In genomic region chr9:116039893-116040292, GRCh38 we compare ENCODE assay signal across 25 cellular contexts.
A peak's percentile ranks its signal among the peaks of the same experiment; 100 is the strongest.
DNase-seq lines count a peak whose midpoint lies in the region; ATAC-seq, FAIRE-seq and TF ChIP-seq lines count a peak whose summit lies in the region.
"Had no signal": no experiment of that assay in that cellular context is flagged by ENCODE, and none has a peak within 500 bp of the region (broad histone marks: within the 10 kb centered on the region; RNA-seq: fewer than 3 reads in every experiment).

No MANE protein-coding gene starts in this region.

- no peak overlapping the region for H3K9ac ChIP-seq in mammary epithelial cell (ENCODE audit: insufficient read depth, low read length)
- H3K9ac ChIP-seq in keratinocyte (ENCODE audit: control insufficient read depth, extremely low read depth, insufficient read depth, low read length) = no peak overlapping the region
- H3K9ac ChIP-seq: BLaER1 treated with 17β-estradiol and CSF1 and Interleukin-3, amounts not matched to agents 10 nM and 100 nM; GM23248 had no signal

- CTCF ChIA-PET in mammary epithelial cell (lab: Charles Lee; ENCODE audit: low non-redundant PET) (no interaction called here), MCF 10A (lab: Yijun Ruan, JAX) (no interaction called here)

- H3K27me3 Mint-ChIP-seq in MCF 10A (ENCODE audit: insufficient read depth, unreplicated experiment) = no peaks in the 10 kb centered on the region
- H3K27me3 Mint-ChIP-seq: CD4-positive, alpha-beta T cell had no signal

- no peak overlapping the region for H2AFZ ChIP-seq in mammary epithelial cell (ENCODE audit: low read depth, low read length)
- no peak overlapping the region for H2AFZ ChIP-seq in keratinocyte (ENCODE audit: control insufficient read depth, low read length)
- H2AFZ ChIP-seq: GM23248 had no signal

- peaks cover 11% of the 10 kb centered on the region for H3K36me3 Mint-ChIP-seq in MCF 10A (ENCODE audit: insufficient read depth, unreplicated experiment)
- H3K36me3 Mint-ChIP-seq: CD14-positive monocyte; CD8-positive, alpha-beta memory T cell had no signal

- FAIRE-seq in keratinocyte (lab: Jason Lieb, UNC) = peak; percentile 41
- FAIRE-seq: A549, D721Med, G401.6, GM12892, GM19239, H1 had no signal

- in situ Hi-C loops in mammary epithelial cell (cut with MboI; ENCODE audit: low sequenced_read_pairs in 2 of 2) = no loop called here

- ATAC-seq in GM18858 (IDR thresholded peaks at IDR 0.05; ENCODE audit: unreplicated experiment) = no peak
- ATAC-seq in HG03159 (IDR thresholded peaks at IDR 0.05; ENCODE audit: unreplicated experiment) = no peak
- ATAC-seq in HG02884 (IDR thresholded peaks at IDR 0.05; ENCODE audit: unreplicated experiment) = no peak
- ATAC-seq: A549 had no signal

- H3K9me1 ChIP-seq in keratinocyte (ENCODE audit: control insufficient read depth, extremely low read depth, insufficient read depth, low read length) = no peaks in the 10 kb centered on the region

- intact Hi-C loops in mammary epithelial cell (cut with micrococcal nuclease) (loop anchor here (5.0 kb wide), 1 partner anchor 62 kb away; no protein-coding TSS in a partner anchor), MCF 10A (cut with micrococcal nuclease) (no loop called here)

- peak overlapping the region; percentile 60 for H3K4me2 ChIP-seq in mammary epithelial cell (ENCODE audit: insufficient read depth, low read depth, low read length)
- H3K4me2 ChIP-seq in keratinocyte (ENCODE audit: control insufficient read depth, extremely low read depth, insufficient read depth, low read depth, low read length) = no peak overlapping the region
- H3K4me2 ChIP-seq: A549; BLaER1 treated with 17β-estradiol and CSF1 and Interleukin-3, amounts not matched to agents 10 nM and 100 nM had no signal

- H4K20me1 ChIP-seq in mammary epithelial cell (ENCODE audit: insufficient read depth, low read length) (no peaks in the 10 kb centered on the region), keratinocyte (ENCODE audit: control insufficient read depth, extremely low read depth, insufficient read depth, low read length) (no peaks in the 10 kb centered on the region)
- H4K20me1 ChIP-seq: BLaER1 treated with 17β-estradiol and CSF1 and Interleukin-3, amounts not matched to agents 10 nM and 100 nM had no signal

- no peaks in the 10 kb centered on the region for H3K4me1 Mint-ChIP-seq in MCF 10A (ENCODE audit: insufficient read depth, unreplicated experiment)
- H3K4me1 Mint-ChIP-seq: CD14-positive monocyte; CD8-positive, alpha-beta memory T cell had no signal

- H3K27ac ChIP-seq in mammary epithelial cell (ENCODE audit: insufficient read depth, low read depth, low read length) (peak overlapping the region; percentile 75), keratinocyte (ENCODE audit: control insufficient read depth, insufficient read depth, low read length) (no peak overlapping the region)
- H3K27ac ChIP-seq: BLaER1 treated with 17β-estradiol and CSF1 and Interleukin-3, amounts not matched to agents 10 nM and 100 nM; GM23248 had no signal

- H3K79me2 ChIP-seq in mammary epithelial cell (ENCODE audit: insufficient read depth, low read length) (no peaks in the 10 kb centered on the region), keratinocyte (ENCODE audit: control insufficient read depth, insufficient read depth, low read length) (no peaks in the 10 kb centered on the region)

- H3K36me3 ChIP-seq in mammary epithelial cell (ENCODE audit: insufficient read depth, low read length) (no peaks in the 10 kb centered on the region), keratinocyte (ENCODE audit: control insufficient read depth in 2 of 2, extremely low read depth in 1 of 2, insufficient read depth in 2 of 2, low read length in 2 of 2) (no peaks in the 10 kb centered on the region)
- H3K36me3 ChIP-seq: BE2C; BLaER1 treated with 17β-estradiol and CSF1 and Interleukin-3, amounts not matched to agents 10 nM and 100 nM had no signal

- H3K4me3 ChIP-seq in mammary epithelial cell (replicated peaks in 1 of 3; ENCODE audit: insufficient read depth in 1 of 3, low read depth in 2 of 3, low read length in 3 of 3) = no peak overlapping the region
- no peak overlapping the region for H3K4me3 ChIP-seq in epithelial cell of esophagus (ENCODE audit: low read length)
- no peak overlapping the region for H3K4me3 ChIP-seq in keratinocyte (ENCODE audit: control insufficient read depth in 2 of 3, extremely low read depth in 1 of 3, insufficient read depth in 2 of 3, low read depth in 1 of 3, low read length in 3 of 3)
- H3K4me3 ChIP-seq: A549; BLaER1 treated with 17β-estradiol and CSF1 and Interleukin-3, amounts not matched to agents 10 nM and 100 nM; GM23248 had no signal

- no peaks in the 10 kb centered on the region for H3K27me3 ChIP-seq in mammary epithelial cell (ENCODE audit: insufficient read depth, low read length)
- no peaks in the 10 kb centered on the region for H3K27me3 ChIP-seq in keratinocyte (ENCODE audit: control insufficient read depth, extremely low read depth, insufficient read depth, low read length)
- H3K27me3 ChIP-seq: BE2C; BLaER1 treated with 17β-estradiol and CSF1 and Interleukin-3, amounts not matched to agents 10 nM and 100 nM had no signal

- DNase-seq in mammary epithelial cell (peak; percentile 11), MCF 10A (ENCODE audit: unreplicated experiment) (no peak), epithelial cell of esophagus (ENCODE audit: low read depth) (peak; percentile 15), keratinocyte (ENCODE audit: low read depth, low spot score) (no peak)
- DNase-seq: 8988T; ACHN; AML-193; BE2C; CD4-positive, alpha-beta T cell; CD8-positive, alpha-beta memory T cell; DND-41; GM23248; H7; HCEC 1CT had no signal

- dilution Hi-C loops in mammary epithelial cell (cut with HindIII; ENCODE audit: low sequenced_read_pairs) (no loop called here), keratinocyte (cut with MboI; ENCODE audit: extremely low pct_ligation_motif_present, low sequenced_read_pairs) (no loop called here)

- H3K9me3 ChIP-seq in mammary epithelial cell (replicated peaks; ENCODE audit: insufficient read depth, low read length) = no peaks in the 10 kb centered on the region
- H3K9me3 ChIP-seq in keratinocyte (ENCODE audit: control insufficient read depth, low read depth, low read length) = no peaks in the 10 kb centered on the region
- H3K9me3 ChIP-seq: BE2C; BLaER1 treated with 17β-estradiol and CSF1 and Interleukin-3, amounts not matched to agents 10 nM and 100 nM had no signal

- H3K27ac Mint-ChIP-seq in MCF 10A (ENCODE audit: low read depth, unreplicated experiment) = no peak overlapping the region
- H3K27ac Mint-ChIP-seq: CD14-positive monocyte; CD4-positive, alpha-beta T cell; CD8-positive, alpha-beta memory T cell had no signal

- H3K9me3 Mint-ChIP-seq in MCF 10A (ENCODE audit: unreplicated experiment) = no peaks in the 10 kb centered on the region

- BruUV-seq in mammary epithelial cell (replicated peaks; lab: Mats Ljungman, UMichigan) (no TSS peak), MCF 10A (replicated peaks; lab: Mats Ljungman, UMichigan) (no TSS peak)

- H3K4me3 Mint-ChIP-seq in MCF 10A (ENCODE audit: unreplicated experiment) = no peak overlapping the region
- H3K4me3 Mint-ChIP-seq: CD14-positive monocyte; CD4-positive, alpha-beta T cell; CD8-positive, alpha-beta memory T cell had no signal

- POLR2A ChIA-PET in MCF 10A (lab: Yijun Ruan, JAX) = no interaction called here

- no peak for TF ChIP-seq CTCF in mammary epithelial cell (conservative IDR thresholded peaks at IDR 0.05 in 1 of 2, IDR thresholded peaks at IDR 0.05 in 1 of 2; ENCODE audit: extremely low read depth in 1 of 2, insufficient read depth in 1 of 2, low read depth in 1 of 2, low read length in 2 of 2)
- no peak for TF ChIP-seq CTCF in MCF 10A (IDR thresholded peaks at IDR 0.05; ENCODE audit: unreplicated experiment)
- TF ChIP-seq CTCF in epithelial cell of esophagus (IDR thresholded peaks at IDR 0.05; ENCODE audit: insufficient read depth, low read depth, low read length, missing control alignments) = no peak
- TF ChIP-seq CTCF in keratinocyte (optimal IDR thresholded peaks at IDR 0.05 in 1 of 3, IDR thresholded peaks at IDR 0.05 in 1 of 3, conservative IDR thresholded peaks at IDR 0.05 in 1 of 3; ENCODE audit: extremely low read depth in 1 of 3, insufficient read depth in 2 of 3, low read length in 3 of 3) = no peak

- H3K4me1 ChIP-seq in mammary epithelial cell (ENCODE audit: insufficient read depth, low read length) (peaks cover 16% of the 10 kb centered on the region), keratinocyte (ENCODE audit: control insufficient read depth, extremely low read depth, insufficient read depth, low read length) (peaks cover 10% of the 10 kb centered on the region)
- H3K4me1 ChIP-seq: A549; BE2C; BLaER1 treated with 17β-estradiol and CSF1 and Interleukin-3, amounts not matched to agents 10 nM and 100 nM had no signal

Comparison
In these comparisons a context has a peak if more than half of its experiments do, and no peak if none do; other contexts are left out.
1. DNase-seq: peak in mammary epithelial cell (single experiment) and epithelial cell of esophagus (single experiment); none in MCF 10A (single experiment) and keratinocyte (single experiment).